In genomic region chr4:2811830-2812599, GRCh38 we compare ENCODE assay signal across 8 cellular contexts. TPM values are rescaled to one million over a fixed set of nuclear protein-coding genes. Genes with fewer than 3 reads are reported as not detected.
DNase-seq lines count a peak whose midpoint lies in the region; ATAC-seq and TF ChIP-seq lines count a peak whose summit lies in the region.

No MANE protein-coding gene starts in this region.

- DNase-seq in 8988T (peak; percentile 72), NOMO-1 treated with DMSO at 0.1 percent for 48 hours (lab: John Stamatoyannopoulos, UW; ENCODE audit: unreplicated experiment) (peak; percentile 83), fibroblast of lung (ENCODE audit: low read depth in 2 of 2) (peak; percentile 45 to 71), neural progenitor cell (ENCODE audit: low spot score) (peak; percentile 43), cerebellar cortex (ENCODE audit: low spot score) (no peak)
- DNase-seq in activated T-cell treated with anti-CD3 and anti-CD28 coated beads, Interleukin-2, amount 50 U/mL, for 1 hour = peak; percentile 47

- H3K79me2 ChIP-seq in fibroblast of lung (ENCODE audit: control insufficient read depth, insufficient read depth, low read length) (peaks cover 9% of the 10 kb centered on the region), neural progenitor cell (ENCODE audit: low read depth) (no peaks in the 10 kb centered on the region)

- H3K9me3 Mint-ChIP-seq in neural progenitor cell = peaks cover 11% of the 10 kb centered on the region

- H3K9ac ChIP-seq in fibroblast of lung (ENCODE audit: insufficient read depth, low read length) (peak overlapping the region; percentile 51), neural progenitor cell (no peak overlapping the region)

- no peaks in the 10 kb centered on the region for H3K36me3 Mint-ChIP-seq in neural progenitor cell

- H3K27me3 Mint-ChIP-seq in neural progenitor cell (ENCODE audit: insufficient read depth, low read depth) = peaks cover 16% of the 10 kb centered on the region

- no peaks in the 10 kb centered on the region for H4K20me1 ChIP-seq in fibroblast of lung (ENCODE audit: control insufficient read depth, extremely low read depth, insufficient read depth, low read length)
- H4K20me1 ChIP-seq in neural progenitor cell (ENCODE audit: low read depth) = no peaks in the 10 kb centered on the region

- ATAC-seq in GM18511 (IDR thresholded peaks at IDR 0.05; ENCODE audit: unreplicated experiment) (peak; percentile 78), HG03039 (IDR thresholded peaks at IDR 0.05; ENCODE audit: unreplicated experiment) (peak; percentile 43)

- peak overlapping the region; percentile 94 for H3K27ac Mint-ChIP-seq in neural progenitor cell

- H3F3A ChIP-seq in neural progenitor cell (ENCODE audit: low read depth) = peaks cover 8% of the 10 kb centered on the region

- H3K4me1 ChIP-seq in fibroblast of lung (ENCODE audit: control insufficient read depth, extremely low read depth, insufficient read depth, low read length) (peaks cover 14% of the 10 kb centered on the region), neural progenitor cell (peaks cover 23% of the 10 kb centered on the region)

- peak overlapping the region; percentile 33 for H3K4me3 Mint-ChIP-seq in neural progenitor cell

- TF ChIP-seq CTCF in fibroblast of lung (conservative IDR thresholded peaks at IDR 0.05 in 1 of 2, IDR thresholded peaks at IDR 0.05 in 1 of 2; ENCODE audit: low read depth in 1 of 2, low read length in 2 of 2) (no peak), neural progenitor cell (IDR thresholded peaks at IDR 0.05) (no peak)

- H3K27ac ChIP-seq in fibroblast of lung (ENCODE audit: insufficient read depth, low read length) = peak overlapping the region; percentile 44
- no peak overlapping the region for H3K27ac ChIP-seq in neural progenitor cell

- H3K4me3 ChIP-seq in fibroblast of lung (replicated peaks in 1 of 4; ENCODE audit: control extremely low read depth in 1 of 4, insufficient read depth in 1 of 4, low read depth in 3 of 4, low read length in 4 of 4) (peak overlapping the region in 1 of 4 experiments; percentile 14), neural progenitor cell (no peak overlapping the region)

- H3K27me3 ChIP-seq in fibroblast of lung (ENCODE audit: control insufficient read depth, insufficient read depth, low read length) = no peaks in the 10 kb centered on the region
- H3K27me3 ChIP-seq in neural progenitor cell = peaks cover 6% of the 10 kb centered on the region

- H3K9me3 ChIP-seq in fibroblast of lung (ENCODE audit: control insufficient read depth, insufficient read depth, low read depth, low read length) = no peaks in the 10 kb centered on the region
- peaks cover 3% of the 10 kb centered on the region for H3K9me3 ChIP-seq in neural progenitor cell (ENCODE audit: low read depth)

- H3K4me1 Mint-ChIP-seq in neural progenitor cell = peaks cover 46% of the 10 kb centered on the region

- H2AFZ ChIP-seq in fibroblast of lung (ENCODE audit: low read length) (peak overlapping the region; percentile 3), neural progenitor cell (replicated peaks) (no peak overlapping the region)

- no peak overlapping the region for H3K4me2 ChIP-seq in fibroblast of lung (ENCODE audit: extremely low read depth, insufficient read depth, low read length)
- peak overlapping the region; percentile 10 for H3K4me2 ChIP-seq in neural progenitor cell

- no peaks in the 10 kb centered on the region for H3K36me3 ChIP-seq in fibroblast of lung (ENCODE audit: control insufficient read depth, insufficient read depth, low read length)
- no peaks in the 10 kb centered on the region for H3K36me3 ChIP-seq in neural progenitor cell

RNA-seq across cellular contexts. Expression of gene SH3BP2, which starts 19.1 kb away (rescaled TPM):
- total RNA-seq in fibroblast of lung = 8.6 and 9.5 TPM in 2 replicates
- polyA plus RNA-seq in fibroblast of lung = 10.0 and 14.1 TPM in 2 replicates
- polyA plus RNA-seq in fibroblast of lung (2012) = 9.9 and 13.4 TPM in 2 replicates
- 46.6 and 98.6 TPM in 2 replicates for polyA minus RNA-seq in fibroblast of lung (ENCODE audit: low replicate concordance)
- total RNA-seq in neural progenitor cell (ENCODE audit: low replicate concordance) = 11.8 and 30.8 TPM in 2 replicates

RNA-seq across cellular contexts. Expression of gene ADD1, which starts 31.6 kb away (rescaled TPM):
- 123 and 164 TPM in 2 replicates for total RNA-seq in fibroblast of lung
- polyA plus RNA-seq in fibroblast of lung = 171 and 211 TPM in 2 replicates
- polyA plus RNA-seq in fibroblast of lung (2012) = 273 and 299 TPM in 2 replicates
- polyA minus RNA-seq in fibroblast of lung (ENCODE audit: low replicate concordance) = 212 and 237 TPM in 2 replicates
- total RNA-seq in neural progenitor cell (ENCODE audit: low replicate concordance) = 131 and 140 TPM in 2 replicates

RNA-seq across cellular contexts. Expression of gene TNIP2, which starts 55.9 kb away (rescaled TPM):
- total RNA-seq in fibroblast of lung = 56.5 and 61.9 TPM in 2 replicates
- 19.2 and 21.8 TPM in 2 replicates for polyA plus RNA-seq in fibroblast of lung
- polyA plus RNA-seq in fibroblast of lung (2012) = 28.2 and 34.5 TPM in 2 replicates
- polyA minus RNA-seq in fibroblast of lung (ENCODE audit: low replicate concordance) = 13.7 and 18.5 TPM in 2 replicates
- 24.5 and 37.6 TPM in 2 replicates for total RNA-seq in neural progenitor cell (ENCODE audit: low replicate concordance)
